Comparison of ENCODE assay signal across 8 cellular contexts in genomic region chr17:13088666-13089065, GRCh38.
"Had no signal": no experiment of that assay in that cellular context is flagged by ENCODE, and none has a peak within 500 bp of the region (broad histone marks: within the 10 kb centered on the region; RNA-seq: fewer than 3 reads in every experiment).

No MANE protein-coding gene starts in this region.

- H3K27ac ChIP-seq: HL-60 had no signal

- ATAC-seq: GM23338, HepG2 had no signal

- FAIRE-seq: H1, HepG2 had no signal

- DNase-seq: H7, HCEC 1CT, KBM-7 had no signal

- H3K9me3 Mint-ChIP-seq: GM23338 had no signal

- H3K4me2 ChIP-seq: GM23338 had no signal

- H3K4me3 Mint-ChIP-seq: GM23338, IgD-negative memory B cell had no signal

- H3K27ac Mint-ChIP-seq: GM23338 had no signal

- H3K4me3 ChIP-seq: GM23338 had no signal
